Comparison of ENCODE assay signal across 3 cellular contexts in the genomic region with DNA sequence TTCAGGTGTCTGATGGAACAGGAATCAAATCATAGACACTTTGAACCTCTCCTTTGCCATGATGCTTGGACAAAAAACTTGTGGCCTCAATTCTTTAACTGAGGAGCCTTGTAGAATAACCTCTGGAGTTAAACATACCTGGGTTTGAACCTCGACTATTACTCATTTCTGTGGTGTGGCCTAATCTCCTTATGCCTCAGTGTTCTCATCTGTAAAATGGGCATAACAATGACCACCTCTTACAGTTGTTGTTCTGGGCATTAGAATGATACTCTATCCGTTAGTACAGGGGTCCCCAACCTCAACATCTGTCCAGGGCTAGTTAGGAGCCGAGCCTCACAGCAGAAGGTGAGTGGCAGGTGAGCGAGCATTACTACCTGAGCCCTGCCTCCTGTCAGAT.
TF ChIP-seq lines count a peak whose summit lies in the region.

No MANE protein-coding gene starts in this region.

TF ChIP-seq in HEK293, 187 proteins besides CTCF, POLR2A, EP300 and RAD21 (continued from another document):
- no peak for TF ChIP-seq ZBTB20 (tag by site-specific recombination; IDR thresholded peaks at IDR 0.05)
- no peak for TF ChIP-seq ZNF223 (tag by site-specific recombination; IDR thresholded peaks at IDR 0.05)
- TF ChIP-seq ZNF701 (tag by site-specific recombination; IDR thresholded peaks at IDR 0.05) = no peak
- TF ChIP-seq, protein P1, sequence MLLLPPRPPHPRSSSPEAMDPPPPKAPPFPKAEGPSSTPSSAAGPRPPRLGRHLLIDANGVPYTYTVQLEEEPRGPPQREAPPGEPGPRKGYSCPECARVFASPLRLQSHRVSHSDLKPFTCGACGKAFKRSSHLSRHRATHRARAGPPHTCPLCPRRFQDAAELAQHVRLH (tag by site-specific recombination; IDR thresholded peaks at IDR 0.05) = peak; percentile 67; the same call in 1 of the 2 replicates
- TF ChIP-seq, protein P2, sequence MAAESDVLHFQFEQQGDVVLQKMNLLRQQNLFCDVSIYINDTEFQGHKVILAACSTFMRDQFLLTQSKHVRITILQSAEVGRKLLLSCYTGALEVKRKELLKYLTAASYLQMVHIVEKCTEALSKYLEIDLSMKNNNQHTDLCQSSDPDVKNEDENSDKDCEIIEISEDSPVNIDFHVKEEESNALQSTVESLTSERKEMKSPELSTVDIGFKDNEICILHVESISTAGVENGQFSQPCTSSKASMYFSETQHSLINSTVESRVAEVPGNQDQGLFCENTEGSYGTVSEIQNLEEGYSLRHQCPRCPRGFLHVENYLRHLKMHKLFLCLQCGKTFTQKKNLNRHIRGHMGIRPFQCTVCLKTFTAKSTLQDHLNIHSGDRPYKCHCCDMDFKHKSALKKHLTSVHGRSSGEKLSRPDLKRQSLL (tag by site-specific recombination; IDR thresholded peaks at IDR 0.05) = no peak

TF ChIP-seq in K562, 482 proteins besides CTCF, POLR2A, EP300 and RAD21 (continued from another document):
- TF ChIP-seq RBM25 (IDR thresholded peaks at IDR 0.05; ENCODE audit: low read depth, low read length, severe bottlenecking) = peak; percentile 71
- TF ChIP-seq, protein P3, sequence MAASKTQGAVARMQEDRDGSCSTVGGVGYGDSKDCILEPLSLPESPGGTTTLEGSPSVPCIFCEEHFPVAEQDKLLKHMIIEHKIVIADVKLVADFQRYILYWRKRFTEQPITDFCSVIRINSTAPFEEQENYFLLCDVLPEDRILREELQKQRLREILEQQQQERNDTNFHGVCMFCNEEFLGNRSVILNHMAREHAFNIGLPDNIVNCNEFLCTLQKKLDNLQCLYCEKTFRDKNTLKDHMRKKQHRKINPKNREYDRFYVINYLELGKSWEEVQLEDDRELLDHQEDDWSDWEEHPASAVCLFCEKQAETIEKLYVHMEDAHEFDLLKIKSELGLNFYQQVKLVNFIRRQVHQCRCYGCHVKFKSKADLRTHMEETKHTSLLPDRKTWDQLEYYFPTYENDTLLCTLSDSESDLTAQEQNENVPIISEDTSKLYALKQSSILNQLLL (CRISPR knock-in tag; IDR thresholded peaks at IDR 0.05; ENCODE audit: borderline replicate concordance) = no peak
- no peak for TF ChIP-seq RFX1 (IDR thresholded peaks at IDR 0.05)
- no peak for TF ChIP-seq ZC3H11A (IDR thresholded peaks at IDR 0.05; ENCODE audit: low read depth, low read length)
- no peak for TF ChIP-seq EHMT2 (IDR thresholded peaks at IDR 0.05)

TF ChIP-seq in H1, 55 proteins besides CTCF, POLR2A, EP300 and RAD21 (continued from another document):
- TF ChIP-seq KDM1A (IDR thresholded peaks at IDR 0.05; ENCODE audit: borderline replicate concordance, low read length) = peak; percentile 74; the same call in 1 of the 2 replicates
TF ChIP-seq in H1: peak in this region for 1.
